In the genomic region with DNA sequence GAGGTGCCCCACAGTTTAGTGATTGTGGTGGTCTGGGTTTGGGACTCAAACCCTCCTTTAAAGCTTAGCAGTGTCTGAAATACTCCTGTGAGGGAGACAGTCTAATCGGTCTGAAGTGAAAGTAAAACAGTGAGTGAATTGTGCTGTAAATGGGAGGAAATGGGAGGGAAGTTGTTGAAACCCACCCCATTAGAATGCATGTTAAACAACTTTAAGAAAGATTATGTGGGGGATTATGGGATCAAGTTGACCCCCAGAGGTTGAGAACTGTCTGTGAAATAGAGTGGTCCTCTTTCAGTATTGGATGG, we compare ENCODE assay signal across 10 cellular contexts.
A peak's percentile ranks its signal among the peaks of the same experiment; 100 is the strongest.
DNase-seq lines count a peak whose midpoint lies in the region; ATAC-seq and TF ChIP-seq lines count a peak whose summit lies in the region.
"Had no signal": no experiment of that assay in that cellular context is flagged by ENCODE, and none has a peak within 500 bp of the region (broad histone marks: within the 10 kb centered on the region; RNA-seq: fewer than 3 reads in every experiment).

No MANE protein-coding gene starts in this region.

- H3K9me3 Mint-ChIP-seq in CD8-positive, alpha-beta T cell = no peaks in the 10 kb centered on the region
- H3K9me3 Mint-ChIP-seq in activated naive CD8-positive, alpha-beta T cell treated with anti-CD3 and anti-CD28 coated beads for 36 hours = no peaks in the 10 kb centered on the region

- intact Hi-C loops in CD8-positive, alpha-beta T cell (cut with DNase I, micrococcal nuclease) = loop anchor here (2.0 to 5.0 kb wide), 3 partner anchors 66 to 161 kb away; partner anchors contain the start of genes RPS4Y1 (in 2 of the 2) and ZFY (in 1 of the 2)

- peak overlapping the region; percentile 90 for H3K4me3 ChIP-seq in CD8-positive, alpha-beta T cell (ENCODE audit: low read depth, low read length)
- peak overlapping the region; percentile 74 for H3K4me3 ChIP-seq in mononuclear cell (ENCODE audit: low read length)

- no peak for TF ChIP-seq CTCF in CD8-positive, alpha-beta T cell (IDR thresholded peaks at IDR 0.05)

- CTCF ChIA-PET in CD8-positive, alpha-beta T cell (lab: Charles Lee) = interaction anchor here (1.9 kb wide), 1 partner anchor 67 kb away, joined by 5 read pairs; no protein-coding TSS in a partner anchor

- no peaks in the 10 kb centered on the region for H3K27me3 ChIP-seq in CD8-positive, alpha-beta T cell (ENCODE audit: insufficient read depth, low read length)
- H3K27me3 ChIP-seq in mononuclear cell (ENCODE audit: insufficient read depth, low read length) = no peaks in the 10 kb centered on the region
- H3K27me3 ChIP-seq: gastrocnemius medialis had no signal

- no peaks in the 10 kb centered on the region for H3K36me3 ChIP-seq in CD8-positive, alpha-beta T cell (ENCODE audit: insufficient read depth, low read length)
- H3K36me3 ChIP-seq: gastrocnemius medialis had no signal

- peak overlapping the region; percentile 82 for H3K27ac ChIP-seq in CD8-positive, alpha-beta T cell (ENCODE audit: low read depth, low read length)

- peak; percentile 69 for ATAC-seq in CD8-positive, alpha-beta T cell
- ATAC-seq in HG02678 (IDR thresholded peaks at IDR 0.05; ENCODE audit: unreplicated experiment) (peak; percentile 32), GM19463 (IDR thresholded peaks at IDR 0.05; ENCODE audit: unreplicated experiment) (no peak)

- POLR2A ChIA-PET in CD8-positive, alpha-beta T cell (lab: Charles Lee) = interaction anchor here (1.2 kb wide), 1 partner anchor 33 kb away, joined by 5 read pairs; no protein-coding TSS in a partner anchor

- H3K27ac Mint-ChIP-seq in CD8-positive, alpha-beta T cell = peak overlapping the region; percentile 98
- peak overlapping the region; percentile 94 for H3K27ac Mint-ChIP-seq in activated naive CD8-positive, alpha-beta T cell treated with anti-CD3 and anti-CD28 coated beads for 36 hours

- no peak for DNase-seq in CD8-positive, alpha-beta T cell
- DNase-seq in activated naive CD8-positive, alpha-beta T cell treated with anti-CD3 and anti-CD28 coated beads for 36 hours = no peak
- DNase-seq in OCI-M2 (lab: John Stamatoyannopoulos, UW; ENCODE audit: unreplicated experiment) (no peak), NCI-H446 (lab: John Stamatoyannopoulos, UW) (no peak), dedifferentiated amniotic fluid mesenchymal stem cell (ENCODE audit: extremely low spot score) (no peak)
- DNase-seq: gastrocnemius medialis, NCI-H446 treated with DMSO at 0.1 percent for 48 hours had no signal

- peak overlapping the region; percentile 93 for H3K4me3 Mint-ChIP-seq in CD8-positive, alpha-beta T cell
- peak overlapping the region; percentile 82 for H3K4me3 Mint-ChIP-seq in activated naive CD8-positive, alpha-beta T cell treated with anti-CD3 and anti-CD28 coated beads for 36 hours

- H3K36me3 Mint-ChIP-seq in CD8-positive, alpha-beta T cell = peaks cover 17% of the 10 kb centered on the region
- H3K36me3 Mint-ChIP-seq in activated naive CD8-positive, alpha-beta T cell treated with anti-CD3 and anti-CD28 coated beads for 36 hours = peaks cover 3% of the 10 kb centered on the region

- H3K9me3 ChIP-seq in CD8-positive, alpha-beta T cell (ENCODE audit: low read length) = no peaks in the 10 kb centered on the region
- H3K9me3 ChIP-seq in mononuclear cell (ENCODE audit: low read depth, low read length) = no peaks in the 10 kb centered on the region
- H3K9me3 ChIP-seq: gastrocnemius medialis had no signal

- no peaks in the 10 kb centered on the region for H3K27me3 Mint-ChIP-seq in CD8-positive, alpha-beta T cell (ENCODE audit: low read depth)
- H3K27me3 Mint-ChIP-seq in activated naive CD8-positive, alpha-beta T cell treated with anti-CD3 and anti-CD28 coated beads for 36 hours = no peaks in the 10 kb centered on the region

- peaks cover 74% of the 10 kb centered on the region for H3K4me1 Mint-ChIP-seq in CD8-positive, alpha-beta T cell (ENCODE audit: low read depth)
- H3K4me1 Mint-ChIP-seq in activated naive CD8-positive, alpha-beta T cell treated with anti-CD3 and anti-CD28 coated beads for 36 hours = peaks cover 39% of the 10 kb centered on the region

- peaks cover 44% of the 10 kb centered on the region for H3K4me1 ChIP-seq in CD8-positive, alpha-beta T cell (ENCODE audit: insufficient read depth, low read length)
- H3K4me1 ChIP-seq in mononuclear cell (ENCODE audit: insufficient read depth, low read length) = peaks cover 57% of the 10 kb centered on the region
- H3K4me1 ChIP-seq: gastrocnemius medialis had no signal
